1 cellular context compared by ENCODE assay signal in the genomic region with DNA sequence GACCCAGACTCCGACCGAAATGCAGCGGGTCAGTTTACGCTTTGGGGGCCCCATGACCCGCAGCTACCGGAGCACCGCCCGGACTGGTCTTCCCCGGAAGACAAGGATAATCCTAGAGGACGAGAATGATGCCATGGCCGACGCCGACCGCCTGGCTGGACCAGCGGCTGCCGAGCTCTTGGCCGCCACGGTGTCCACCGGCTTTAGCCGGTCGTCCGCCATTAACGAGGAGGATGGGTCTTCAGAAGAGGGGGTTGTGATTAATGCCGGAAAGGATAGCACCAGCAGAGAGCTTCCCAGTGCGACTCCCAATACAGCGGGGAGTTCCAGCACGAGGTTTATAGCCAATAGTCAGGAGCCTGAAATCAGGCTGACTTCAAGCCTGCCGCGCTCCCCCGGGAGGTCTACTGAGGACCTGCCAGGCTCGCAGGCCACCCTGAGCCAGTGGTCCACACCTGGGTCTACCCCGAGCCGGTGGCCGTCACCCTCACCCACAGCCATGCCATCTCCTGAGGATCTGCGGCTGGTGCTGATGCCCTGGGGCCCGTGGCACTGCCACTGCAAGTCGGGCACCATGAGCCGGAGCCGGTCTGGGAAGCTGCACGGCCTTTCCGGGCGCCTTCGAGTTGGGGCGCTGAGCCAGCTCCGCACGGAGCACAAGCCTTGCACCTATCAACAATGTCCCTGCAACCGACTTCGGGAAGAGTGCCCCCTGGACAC.
A peak's percentile ranks its signal among the peaks of the same experiment; 100 is the strongest.
TF ChIP-seq lines count a peak whose summit lies in the region.

No MANE protein-coding gene starts in this region.

TF ChIP-seq in K562, 482 proteins besides CTCF, POLR2A, EP300 and RAD21 (continued from another document and continues in another):
- TF ChIP-seq ZBTB26 (CRISPR knock-in tag; IDR thresholded peaks at IDR 0.05) (no peak), ARID3B (CRISPR knock-in tag; IDR thresholded peaks at IDR 0.05; ENCODE audit: borderline replicate concordance) (no peak), ZFX (CRISPR knock-in tag; IDR thresholded peaks at IDR 0.05) (peak; percentile 62), CHCHD3 (CRISPR knock-in tag; IDR thresholded peaks at IDR 0.05) (no peak), STAT5B (CRISPR knock-in tag; IDR thresholded peaks at IDR 0.05) (no peak), ZBTB34 (CRISPR knock-in tag; IDR thresholded peaks at IDR 0.05) (no peak), ZNF589 (CRISPR knock-in tag; IDR thresholded peaks at IDR 0.05; ENCODE audit: low read depth) (no peak), ELF4 (CRISPR knock-in tag; IDR thresholded peaks at IDR 0.05) (no peak), ADNP (tag; IDR thresholded peaks at IDR 0.05) (no peak), ZBTB8A (IDR thresholded peaks at IDR 0.05; ENCODE audit: partially characterized antibody) (no peak), ZZZ3 (IDR thresholded peaks at IDR 0.05) (no peak), NR3C1 (CRISPR knock-in tag; IDR thresholded peaks at IDR 0.05) (0 out of 2 replicates have a peak, but pooled peaks have one; percentile 34), SRSF7 (optimal IDR thresholded peaks at IDR 0.05; ENCODE audit: low read depth, low read length) (no peak), ZNF407 (IDR thresholded peaks at IDR 0.05; ENCODE audit: low read depth) (no peak), SETDB1 (IDR thresholded peaks at IDR 0.05; ENCODE audit: low read length) (no peak), PTBP1 (IDR thresholded peaks at IDR 0.05; ENCODE audit: low read depth, low read length) (no peak), ZNF445 (CRISPR knock-in tag; IDR thresholded peaks at IDR 0.05; ENCODE audit: low read depth) (no peak), ARHGAP35 (IDR thresholded peaks at IDR 0.05; ENCODE audit: partially characterized antibody) (no peak), STAG1 (CRISPR knock-in tag; IDR thresholded peaks at IDR 0.05; ENCODE audit: borderline replicate concordance) (peak; percentile 7; the same call in 1 of the 2 replicates), ZBTB33 (CRISPR knock-in tag; IDR thresholded peaks at IDR 0.05) (0 out of 2 replicates have a peak, but pooled peaks have one; percentile 21), PHB (CRISPR knock-in tag; IDR thresholded peaks at IDR 0.05) (no peak), HNRNPL (IDR thresholded peaks at IDR 0.05; ENCODE audit: low read depth, low read length) (0 out of 2 replicates have a peak, but pooled peaks have one; percentile 63), ZNF431 (CRISPR knock-in tag; IDR thresholded peaks at IDR 0.05) (no peak), ZNF584 (CRISPR knock-in tag; IDR thresholded peaks at IDR 0.05; ENCODE audit: low read depth) (no peak), SPI1 (IDR thresholded peaks at IDR 0.05; ENCODE audit: borderline replicate concordance, low read depth, low read length) (no peak), BRF2 (IDR thresholded peaks at IDR 0.05; ENCODE audit: borderline replicate concordance, insufficient read depth, insufficient read length) (no peak), RUNX1 (IDR thresholded peaks at IDR 0.05; ENCODE audit: low read depth) (no peak), NFATC3 (IDR thresholded peaks at IDR 0.05) (no peak), CREB5 (CRISPR knock-in tag; IDR thresholded peaks at IDR 0.05) (no peak)
